17 cellular contexts compared by ENCODE assay signal in genomic region chr18:46386788-46387187, GRCh38.
DNase-seq lines count a peak whose midpoint lies in the region; ATAC-seq and TF ChIP-seq lines count a peak whose summit lies in the region.
"Had no signal": no experiment of that assay in that cellular context is flagged by ENCODE, and none has a peak within 500 bp of the region (broad histone marks: within the 10 kb centered on the region; RNA-seq: fewer than 3 reads in every experiment).

No MANE protein-coding gene starts in this region.

- TF ChIP-seq EP300 in upper lobe of left lung (IDR thresholded peaks at IDR 0.05), result no peak

- H3K9me3 ChIP-seq in cardiac muscle cell (ENCODE audit: low read depth) (no peaks in the 10 kb centered on the region), upper lobe of left lung (no peaks in the 10 kb centered on the region)
- H3K9me3 ChIP-seq: tibial nerve had no signal

- peaks cover 17% of the 10 kb centered on the region for H3K4me1 ChIP-seq in cardiac muscle cell (ENCODE audit: low read depth)
- H3K4me1 ChIP-seq in upper lobe of left lung, result peaks cover 9 to 16% (median 14%) of the 10 kb centered on the region in 4 donors

- peak overlapping the region; percentile 16 for H3K27ac Mint-ChIP-seq in neural crest cell (ENCODE audit: unreplicated experiment)
- H3K27ac Mint-ChIP-seq: T-helper 2 cell treated with Interferon-gamma antibody and Interleukin-4, amounts not matched to agents 5 μg/mL and 100 μg/mL, for 36 hours had no signal

- 37 to 52% methylated on average over 5 of the region's 5 CpGs for WGBS in upper lobe of left lung, 2 donors

- in situ Hi-C loops in GM13976 (cut with MboI; ENCODE audit: low sequenced_read_pairs, unreplicated experiment), result no loop called here

- peaks cover 42% of the 10 kb centered on the region for H3K4me1 Mint-ChIP-seq in neural crest cell

- no peaks in the 10 kb centered on the region for H3K27me3 Mint-ChIP-seq in neural crest cell (ENCODE audit: low read depth)

- no peak overlapping the region for H3K4me3 ChIP-seq in cardiac muscle cell
- no peak overlapping the region for H3K4me3 ChIP-seq in upper lobe of left lung
- H3K4me3 ChIP-seq: tibial nerve had no signal

- DNase-seq in DMS 273 (lab: John Stamatoyannopoulos, UW; ENCODE audit: unreplicated experiment) (peak; percentile 40), DMS 273 treated with DMSO at 0.1 percent for 48 hours (lab: John Stamatoyannopoulos, UW) (no peak), cardiac muscle cell (ENCODE audit: low read depth in 1 of 2, low spot score in 1 of 2) (peak; percentile 22 to 32), neural crest cell (ENCODE audit: low read depth, low spot score) (no peak), upper lobe of left lung (no peak), NCI-H2171 (lab: John Stamatoyannopoulos, UW) (no peak), GM13976 (ENCODE audit: low spot score) (no peak), DMS153 treated with DMSO at 0.1 percent for 48 hours (lab: John Stamatoyannopoulos, UW; ENCODE audit: unreplicated experiment) (no peak)
- DNase-seq: activated CD4-positive, alpha-beta T cell treated with anti-CD3 and anti-CD28 coated beads, Interleukin-2, amount 50 U/mL, for 1 hour; activated effector memory CD4-positive, alpha-beta T cell treated with Interleukin-2 at 50 U/mL for 16 hours; erythroblast; NCI-H1105; PC-3 had no signal

- ATAC-seq in upper lobe of left lung (ENCODE audit: low FRiP score in 2 of 2), result peak; percentile 23 to 46
- ATAC-seq: HepG2, PC-3 had no signal

- TF ChIP-seq CTCF in cardiac muscle cell (IDR thresholded peaks at IDR 0.05; ENCODE audit: low read depth, low read length) (no peak), neural crest cell (conservative IDR thresholded peaks at IDR 0.05) (no peak), upper lobe of left lung (IDR thresholded peaks at IDR 0.05) (no peak), GM13976 (IDR thresholded peaks at IDR 0.05; ENCODE audit: borderline replicate concordance, control extremely low read depth, extremely low read depth, insufficient read depth, missing control alignments) (no peak)

- peaks cover 10% of the 10 kb centered on the region for H3K36me3 Mint-ChIP-seq in neural crest cell (ENCODE audit: low read depth)

- no peaks in the 10 kb centered on the region for H3K27me3 ChIP-seq in cardiac muscle cell
- H3K27me3 ChIP-seq in upper lobe of left lung, result no peaks in the 10 kb centered on the region
- H3K27me3 ChIP-seq: tibial nerve had no signal

- no peaks in the 10 kb centered on the region for H3K9me3 Mint-ChIP-seq in neural crest cell
- H3K9me3 Mint-ChIP-seq: T-helper 2 cell treated with Interferon-gamma antibody and Interleukin-4, amounts not matched to agents 5 μg/mL and 100 μg/mL, for 36 hours had no signal

- H3K36me3 ChIP-seq in cardiac muscle cell (no peaks in the 10 kb centered on the region), upper lobe of left lung (no peaks in the 10 kb centered on the region)
- H3K36me3 ChIP-seq: tibial nerve had no signal

- H3K27ac ChIP-seq in cardiac muscle cell, result peak overlapping the region; percentile 66
- no peak overlapping the region for H3K27ac ChIP-seq in upper lobe of left lung
- H3K27ac ChIP-seq: 22Rv1, tibial nerve had no signal

- no peak overlapping the region for H3K4me3 Mint-ChIP-seq in neural crest cell
- H3K4me3 Mint-ChIP-seq: T-helper 2 cell treated with Interferon-gamma antibody and Interleukin-4, amounts not matched to agents 5 μg/mL and 100 μg/mL, for 36 hours had no signal

- TF ChIP-seq POLR2A in upper lobe of left lung (IDR thresholded peaks at IDR 0.05), result no peak

Comparison
In these comparisons a context has a peak if more than half of its experiments do, and no peak if none do; other contexts are left out.
1. DNase-seq: peak in DMS 273 (single experiment) and cardiac muscle cell (2 of 2); none in DMS 273 treated with DMSO at 0.1 percent for 48 hours (single experiment), neural crest cell (single experiment), upper lobe of left lung (0 of 2), NCI-H2171 (single experiment), GM13976 (single experiment) and DMS153 treated with DMSO at 0.1 percent for 48 hours (single experiment).